8 cellular contexts compared by ENCODE assay signal in genomic region chr9:136949239-136949816, GRCh38. TPM values are rescaled to one million over a fixed set of nuclear protein-coding genes. Genes with fewer than 3 reads are reported as not detected.
DNase-seq lines count a peak whose midpoint lies in the region; ATAC-seq and TF ChIP-seq lines count a peak whose summit lies in the region.

No MANE protein-coding gene starts in this region.

- DNase-seq in HCT116 (ENCODE audit: low read depth, low spot score) (no peak), WERI-Rb-1 (no peak), left ventricle myocardium inferior (no peak), DMS153 treated with DMSO at 0.1 percent for 48 hours (lab: John Stamatoyannopoulos, UW; ENCODE audit: unreplicated experiment) (no peak), NCI-H1436 (lab: John Stamatoyannopoulos, UW) (no peak)

- H3K9me3 ChIP-seq in HCT116 (ENCODE audit: control insufficient read depth in 1 of 2, insufficient read depth in 1 of 2, low read depth in 1 of 2, low read length in 2 of 2) (no peaks in the 10 kb centered on the region), WERI-Rb-1 (ENCODE audit: severe bottlenecking) (no peaks in the 10 kb centered on the region), left ventricle myocardium inferior (replicated peaks) (no peaks in the 10 kb centered on the region)

- H3K4me2 ChIP-seq in HCT116 (ENCODE audit: low read length), result peak overlapping the region; percentile 97

- POLR2A ChIA-PET in HCT116 (lab: Charles Lee), result no interaction called here

- no TSS peak for BruUV-seq in HCT116 (replicated peaks; lab: Mats Ljungman, UMichigan)

- CTCF ChIA-PET in HCT116 (lab: Charles Lee), result interaction anchor here (0.6 to 3.4 kb wide), 3 partner anchors 80 to 116 kb away, joined by 3 to 109 read pairs (median 9); no protein-coding TSS in a partner anchor

- RAD21 ChIA-PET in HCT116 (lab: Charles Lee; ENCODE audit: low non-redundant PET in 1 of 2, low total read pairs in 2 of 2, uncharacterized antibody in 2 of 2, unreplicated experiment in 2 of 2), result no interaction called here

- H3K9me2 ChIP-seq in HCT116 (ENCODE audit: insufficient read depth), result no peaks in the 10 kb centered on the region

- intact Hi-C loops in HCT116 (cut with micrococcal nuclease) (loop anchor here (10.0 kb wide), 1 partner anchor 105 kb away; the partner anchor contains the start of genes AJM1 and PHPT1), left ventricle myocardium inferior (cut with micrococcal nuclease) (no loop called here)

- H4K20me1 ChIP-seq in HCT116 (ENCODE audit: insufficient read depth), result no peaks in the 10 kb centered on the region

- TF ChIP-seq CTCF in HCT116 (IDR thresholded peaks at IDR 0.05 in 2 of 3, conservative IDR thresholded peaks at IDR 0.05 in 1 of 3; ENCODE audit: borderline replicate concordance in 1 of 3, insufficient read depth in 1 of 3, low read depth in 2 of 3, low read length in 2 of 3), result no peak
- no peak for TF ChIP-seq CTCF in WERI-Rb-1 (IDR thresholded peaks at IDR 0.05; ENCODE audit: low read depth, low read length)
- TF ChIP-seq CTCF in left ventricle myocardium inferior (IDR thresholded peaks at IDR 0.05; ENCODE audit: borderline replicate concordance), result no peak

- no peaks in the 10 kb centered on the region for H3K79me2 ChIP-seq in HCT116 (ENCODE audit: insufficient read depth, low read length)

- peak overlapping the region; percentile 78 for H3K9ac ChIP-seq in HCT116 (ENCODE audit: low read length)

- no peak overlapping the region for H2AFZ ChIP-seq in HCT116 (ENCODE audit: low read depth, low read length, poor library complexity, severe bottlenecking)

- H3K4me3 ChIP-seq in HCT116 (replicated peaks in 1 of 2; ENCODE audit: low read depth in 1 of 2, low read length in 2 of 2) (peak overlapping the region; percentile 65 to 67), WERI-Rb-1 (ENCODE audit: low read depth, low read length) (peak overlapping the region; percentile 76), left ventricle myocardium inferior (peak overlapping the region; percentile 79), skin epidermis (peak overlapping the region; percentile 39 to 70 (median 56))

- no peak for TF ChIP-seq RAD21 in HCT116 (IDR thresholded peaks at IDR 0.05; ENCODE audit: low read depth)

- H3K27me3 ChIP-seq in HCT116 (ENCODE audit: insufficient read depth, low read length) (no peaks in the 10 kb centered on the region), WERI-Rb-1 (ENCODE audit: insufficient read depth, low read depth, severe bottlenecking) (no peaks in the 10 kb centered on the region), left ventricle myocardium inferior (ENCODE audit: low read depth) (no peaks in the 10 kb centered on the region)

- TF ChIP-seq POLR2A in HCT116 (IDR thresholded peaks at IDR 0.05; ENCODE audit: borderline replicate concordance, extremely low read depth, insufficient read depth, insufficient read length), result no peak

- H3K4me1 ChIP-seq in HCT116 (ENCODE audit: control insufficient read depth in 1 of 2, insufficient read depth in 2 of 2, low read length in 2 of 2) (peaks cover 25 to 47% of the 10 kb centered on the region in 2 experiments), left ventricle myocardium inferior (peaks cover 64% of the 10 kb centered on the region)

- peak overlapping the region; percentile 94 for H3K27ac ChIP-seq in HCT116 (ENCODE audit: low read depth, low read length)
- peak overlapping the region; percentile 86 for H3K27ac ChIP-seq in WERI-Rb-1
- peak overlapping the region; percentile 94 for H3K27ac ChIP-seq in left ventricle myocardium inferior (replicated peaks)
- peak overlapping the region in 20 of 21 experiments; percentile 57 to 97 (median 84) for H3K27ac ChIP-seq in skin epidermis

- peak; percentile 14 for ATAC-seq in HCT116
- ATAC-seq in GM21619 (IDR thresholded peaks at IDR 0.05; ENCODE audit: unreplicated experiment), result no peak
- no peak for ATAC-seq in HG02623 (IDR thresholded peaks at IDR 0.05; ENCODE audit: unreplicated experiment)

- H3K36me3 ChIP-seq in HCT116 (ENCODE audit: control insufficient read depth in 1 of 2, insufficient read depth in 2 of 2, low read length in 2 of 2) (no peaks in the 10 kb centered on the region), WERI-Rb-1 (no peaks in the 10 kb centered on the region), left ventricle myocardium inferior (no peaks in the 10 kb centered on the region)

TF ChIP-seq in HCT116, 20 proteins besides CTCF, POLR2A, EP300 and RAD21:
- TF ChIP-seq TCF7L2 (IDR thresholded peaks at IDR 0.05; ENCODE audit: borderline replicate concordance, extremely low read depth, insufficient read depth, insufficient read length), result no peak
- TF ChIP-seq SRF (IDR thresholded peaks at IDR 0.05; ENCODE audit: low read depth), result no peak
- no peak for TF ChIP-seq ATF3 (IDR thresholded peaks at IDR 0.05)
- TF ChIP-seq CEBPB (IDR thresholded peaks at IDR 0.05; ENCODE audit: low read depth), result no peak
- TF ChIP-seq SIN3A (IDR thresholded peaks at IDR 0.05; ENCODE audit: low read depth), result no peak

RNA-seq across cellular contexts. Expression of gene LCN12, which starts 2.7 kb away (rescaled TPM):
- total RNA-seq in HCT116 (2021; ENCODE audit: unreplicated experiment), result 4.2 TPM
- polyA plus RNA-seq in HCT116 (2012), result 1.4 and 2.0 TPM in 2 replicates
- total RNA-seq in left ventricle myocardium inferior, result 7.8 TPM

RNA-seq across cellular contexts. Expression of gene C8G, which starts 4.3 kb away (rescaled TPM):
- total RNA-seq in HCT116 (2021; ENCODE audit: unreplicated experiment), result 2.1 TPM
- 0.42 and 0.69 TPM in 2 replicates for polyA plus RNA-seq in HCT116 (2012)
- total RNA-seq in left ventricle myocardium inferior, result 3.6 TPM

RNA-seq across cellular contexts. Expression of gene FBXW5, which starts 4.8 kb away (rescaled TPM):
- total RNA-seq in HCT116 (2021; ENCODE audit: unreplicated experiment), result 88.0 TPM
- polyA plus RNA-seq in HCT116 (2012), result 78.5 and 93.5 TPM in 2 replicates
- 157 TPM for total RNA-seq in left ventricle myocardium inferior

RNA-seq across cellular contexts. Expression of gene PTGDS, which starts 28.0 kb away (rescaled TPM):
- total RNA-seq in HCT116 (2021; ENCODE audit: unreplicated experiment) (3.1 TPM), left ventricle myocardium inferior (3,579 TPM)
- 0.61 and 1.3 TPM in 2 replicates for polyA plus RNA-seq in HCT116 (2012)

RNA-seq across cellular contexts. Expression of gene LCNL1, which starts 33.5 kb away (rescaled TPM):
- total RNA-seq in HCT116 (2021; ENCODE audit: unreplicated experiment) (0.44 TPM), left ventricle myocardium inferior (11.7 TPM)
- polyA plus RNA-seq in HCT116 (2012), result 0.25 and 0.41 TPM in 2 replicates
